12 cellular contexts compared by ENCODE assay signal in the genomic region with DNA sequence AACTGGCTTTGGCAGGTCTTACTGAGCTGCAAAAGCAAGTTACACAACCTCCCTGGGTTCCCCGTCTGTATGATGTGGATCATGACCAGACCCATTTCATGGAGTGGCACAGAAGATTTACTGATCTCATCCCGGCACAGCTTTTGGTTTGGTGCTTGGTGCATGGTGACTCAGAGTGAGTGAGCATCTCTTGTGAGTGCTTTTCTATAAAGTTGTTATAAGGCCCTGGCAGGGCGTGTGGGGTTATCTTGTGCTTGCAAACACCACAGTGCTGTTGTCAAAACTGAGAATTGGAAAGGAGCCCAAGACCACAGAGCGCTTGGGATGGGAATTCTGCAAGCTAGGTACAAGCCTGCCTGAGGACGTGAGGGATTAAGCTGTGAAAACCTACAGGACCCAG.
"Had no signal": no experiment of that assay in that cellular context is flagged by ENCODE, and none has a peak within 500 bp of the region (broad histone marks: within the 10 kb centered on the region; RNA-seq: fewer than 3 reads in every experiment).

No MANE protein-coding gene starts in this region.

- H3K9me3 ChIP-seq: mucosa of descending colon, ovary, right lobe of liver, suprapubic skin had no signal

- H3K27me3 ChIP-seq: ovary, right lobe of liver, suprapubic skin had no signal

- H3K27ac ChIP-seq: ovary, right lobe of liver, suprapubic skin had no signal

- DNase-seq: activated CD4-positive, alpha-beta memory T cell treated with anti-CD3 and anti-CD28 coated beads for 36 hours; activated CD4-positive, alpha-beta T cell treated with anti-CD3 and anti-CD28 coated beads for 36 hours; activated CD8-positive, alpha-beta memory T cell treated with anti-CD3 and anti-CD28 coated beads, Interleukin-2, amount 10 ng/mL, durations not matched to agents 7 days and 5 days; activated effector memory CD4-positive, alpha-beta T cell treated with anti-CD3 and anti-CD28 coated beads, Interleukin-2, amount 50 U/mL, for 16 hours; activated T-cell treated with anti-CD3 and anti-CD28 coated beads, Interleukin-2, amount 50 U/mL, for 1 hour; effector memory CD4-positive, alpha-beta T cell; mucosa of descending colon; naive thymus-derived CD4-positive, alpha-beta T cell; ovary; right lobe of liver; trophoblast cell had no signal

- H3K36me3 ChIP-seq: ovary, right lobe of liver, suprapubic skin had no signal

- H3K4me3 ChIP-seq: mucosa of descending colon, ovary, right lobe of liver, suprapubic skin had no signal
